In genomic region chr19:1584500-1585242, GRCh38 we compare ENCODE assay signal across 15 cellular contexts. TPM values are rescaled to one million over a fixed set of nuclear protein-coding genes. Genes with fewer than 3 reads are reported as not detected.
A peak's percentile ranks its signal among the peaks of the same experiment; 100 is the strongest.
DNase-seq lines count a peak whose midpoint lies in the region; ATAC-seq and TF ChIP-seq lines count a peak whose summit lies in the region.
"Had no signal": no experiment of that assay in that cellular context is flagged by ENCODE, and none has a peak within 500 bp of the region (broad histone marks: within the 10 kb centered on the region; RNA-seq: fewer than 3 reads in every experiment).

No MANE protein-coding gene starts in this region.

- no peak overlapping the region for H2AFZ ChIP-seq in neuronal stem cell (ENCODE audit: low read length)

- H3K27ac ChIP-seq in RWPE1 (peak overlapping the region; percentile 27; the same call in 1 of the 2 replicates), neuronal stem cell (replicated peaks; ENCODE audit: low read length) (no peak overlapping the region)

- no peak for TF ChIP-seq CTCF in RWPE1 (conservative IDR thresholded peaks at IDR 0.05; ENCODE audit: low read depth)

- CTCF ChIA-PET in RWPE1 (lab: Yijun Ruan, JAX) = no interaction called here

- no peak overlapping the region for H3K27ac Mint-ChIP-seq in activated naive CD8-positive, alpha-beta T cell treated with anti-CD3 and anti-CD28 coated beads, Interleukin-2, amount 50 U/mL, for 24 hours
- no peak overlapping the region for H3K27ac Mint-ChIP-seq in activated naive CD8-positive, alpha-beta T cell treated with anti-CD3 and anti-CD28 coated beads for 36 hours
- H3K27ac Mint-ChIP-seq: CD4-positive, alpha-beta T cell; HFFc6 had no signal

- no peak overlapping the region for H3K4ac ChIP-seq in neuronal stem cell (ENCODE audit: low read length)

- no peaks in the 10 kb centered on the region for H3K27me3 ChIP-seq in neuronal stem cell (ENCODE audit: control insufficient read depth in 3 of 3, insufficient read depth in 3 of 3, low read depth in 1 of 3, low read length in 3 of 3)
- H3K27me3 ChIP-seq: BE2C had no signal

- H4K91ac ChIP-seq in neuronal stem cell (ENCODE audit: low read depth, low read length, poor library complexity) = no peak overlapping the region

- H3K9me3 Mint-ChIP-seq in activated naive CD8-positive, alpha-beta T cell treated with anti-CD3 and anti-CD28 coated beads, Interleukin-2, amount 50 U/mL, for 24 hours = no peaks in the 10 kb centered on the region
- H3K9me3 Mint-ChIP-seq in activated naive CD8-positive, alpha-beta T cell treated with anti-CD3 and anti-CD28 coated beads for 36 hours = no peaks in the 10 kb centered on the region
- H3K9me3 Mint-ChIP-seq: CD4-positive, alpha-beta T cell; HFFc6 had no signal

- no peak overlapping the region for H3K14ac ChIP-seq in neuronal stem cell (ENCODE audit: low read length)

- H3K36me3 Mint-ChIP-seq in activated naive CD8-positive, alpha-beta T cell treated with anti-CD3 and anti-CD28 coated beads, Interleukin-2, amount 50 U/mL, for 24 hours (ENCODE audit: low read depth) = peaks cover 31% of the 10 kb centered on the region
- H3K36me3 Mint-ChIP-seq in activated naive CD8-positive, alpha-beta T cell treated with anti-CD3 and anti-CD28 coated beads for 36 hours = peaks cover 6% of the 10 kb centered on the region

- DNase-seq in activated naive CD8-positive, alpha-beta T cell treated with anti-CD3 and anti-CD28 coated beads, Interleukin-2, amount 50 U/mL, for 24 hours = no peak
- DNase-seq in activated naive CD8-positive, alpha-beta T cell treated with anti-CD3 and anti-CD28 coated beads for 36 hours = no peak
- DNase-seq in D341Med (ENCODE audit: low spot score) (peak; percentile 36), RWPE1 (ENCODE audit: low spot score) (no peak), neuronal stem cell (ENCODE audit: low spot score) (no peak), 8988T (no peak), putamen (ENCODE audit: low spot score) (no peak)
- DNase-seq: BE2C; Caco-2; CD4-positive, alpha-beta T cell; HFFc6; NCI-H1092; NCI-H2081 had no signal

- no peak overlapping the region for H2AK5ac ChIP-seq in neuronal stem cell (ENCODE audit: low read depth, low read length)

- H3K4me1 ChIP-seq in neuronal stem cell (ENCODE audit: control insufficient read depth in 2 of 2, insufficient read depth in 1 of 2, low read depth in 1 of 2, low read length in 2 of 2) = no peaks in the 10 kb centered on the region
- H3K4me1 ChIP-seq: BE2C, Caco-2 had no signal

- H3K23ac ChIP-seq in neuronal stem cell (ENCODE audit: low read depth, low read length, poor library complexity) = peak overlapping the region; percentile 98

- H2BK15ac ChIP-seq in neuronal stem cell (ENCODE audit: low read length) = no peak overlapping the region

- peak overlapping the region; percentile 43 for H4K8ac ChIP-seq in neuronal stem cell (ENCODE audit: low read depth, low read length)

- POLR2A ChIA-PET in RWPE1 (lab: Yijun Ruan, JAX; ENCODE audit: low non-redundant PET) = no interaction called here

- peaks cover 41 to 92% of the 10 kb centered on the region in 2 donors for H3K36me3 ChIP-seq in neuronal stem cell (replicated peaks in 1 of 2; ENCODE audit: control insufficient read depth in 2 of 2, insufficient read depth in 2 of 2, low read length in 2 of 2)

- WGBS in neuronal stem cell (ENCODE audit: extremely low coverage in 2 of 2, insufficient read length in 2 of 2, insufficient replicate concordance in 1 of 2), 2 donors = no CpG with 5 or more reads among the region's 87 CpGs

- H3K27me3 Mint-ChIP-seq in activated naive CD8-positive, alpha-beta T cell treated with anti-CD3 and anti-CD28 coated beads, Interleukin-2, amount 50 U/mL, for 24 hours = no peaks in the 10 kb centered on the region
- no peaks in the 10 kb centered on the region for H3K27me3 Mint-ChIP-seq in activated naive CD8-positive, alpha-beta T cell treated with anti-CD3 and anti-CD28 coated beads for 36 hours
- H3K27me3 Mint-ChIP-seq: CD4-positive, alpha-beta T cell had no signal

- no peak overlapping the region for H3K4me3 Mint-ChIP-seq in activated naive CD8-positive, alpha-beta T cell treated with anti-CD3 and anti-CD28 coated beads, Interleukin-2, amount 50 U/mL, for 24 hours
- H3K4me3 Mint-ChIP-seq in activated naive CD8-positive, alpha-beta T cell treated with anti-CD3 and anti-CD28 coated beads for 36 hours = no peak overlapping the region
- H3K4me3 Mint-ChIP-seq: CD4-positive, alpha-beta T cell; HFFc6 had no signal

- H3K9me3 ChIP-seq in neuronal stem cell (replicated peaks in 1 of 2; ENCODE audit: control insufficient read depth in 2 of 2, insufficient read depth in 1 of 2, low read depth in 1 of 2, low read length in 2 of 2) = peaks cover 4 to 5% of the 10 kb centered on the region in 2 donors
- H3K9me3 ChIP-seq: BE2C, Caco-2 had no signal

- H2BK5ac ChIP-seq in neuronal stem cell (ENCODE audit: low read length) = peak overlapping the region; percentile 53

- peak overlapping the region; percentile 70 for H3K9ac ChIP-seq in neuronal stem cell (ENCODE audit: low read depth, low read length, poor library complexity)

- H3K18ac ChIP-seq in neuronal stem cell (ENCODE audit: low read length) = peak overlapping the region; percentile 17

- no peak overlapping the region for H2BK120ac ChIP-seq in neuronal stem cell (ENCODE audit: low read depth, low read length)

- H3K4me3 ChIP-seq in neuronal stem cell (ENCODE audit: low read length in 2 of 2) = peak overlapping the region in 1 of 2 donors; percentile 70

- H3K4me1 Mint-ChIP-seq in activated naive CD8-positive, alpha-beta T cell treated with anti-CD3 and anti-CD28 coated beads, Interleukin-2, amount 50 U/mL, for 24 hours = peaks cover 7% of the 10 kb centered on the region
- peaks cover 6% of the 10 kb centered on the region for H3K4me1 Mint-ChIP-seq in activated naive CD8-positive, alpha-beta T cell treated with anti-CD3 and anti-CD28 coated beads for 36 hours

- H3K4me2 ChIP-seq in neuronal stem cell (ENCODE audit: insufficient read depth, low read length, poor library complexity, severe bottlenecking) = no peak overlapping the region

- peaks cover 32% of the 10 kb centered on the region for H3K79me1 ChIP-seq in neuronal stem cell (ENCODE audit: low read depth, low read length)

- ATAC-seq in activated naive CD8-positive, alpha-beta T cell treated with anti-CD3 and anti-CD28 coated beads, Interleukin-2, amount 50 U/mL, for 24 hours = peak; percentile 12
- no peak for ATAC-seq in GM21381 (IDR thresholded peaks at IDR 0.05; ENCODE audit: unreplicated experiment)
- ATAC-seq: Panc1 had no signal

- no peak overlapping the region for H2BK12ac ChIP-seq in neuronal stem cell (ENCODE audit: low read length)

RNA-seq across cellular contexts. Expression of gene MBD3, which starts 8.0 kb away (rescaled TPM):
- 100 to 1,000 TPM; 111 to 117 TPM for total RNA-seq in activated naive CD8-positive, alpha-beta T cell treated with anti-CD3 and anti-CD28 coated beads for 36 hours
- 68.0 TPM for polyA plus RNA-seq in neuronal stem cell (2013, experiment 1 of 2)
- 64.2 TPM for polyA plus RNA-seq in neuronal stem cell (2013, experiment 2 of 2)

RNA-seq across cellular contexts. Expression of gene MEX3D, which starts 16.5 kb away (rescaled TPM):
- total RNA-seq in activated naive CD8-positive, alpha-beta T cell treated with anti-CD3 and anti-CD28 coated beads for 36 hours = 1 to 10 TPM; 6.1 to 6.5 TPM
- 59.8 TPM for polyA plus RNA-seq in neuronal stem cell (2013, experiment 1 of 2)
- 59.0 TPM for polyA plus RNA-seq in neuronal stem cell (2013, experiment 2 of 2)

RNA-seq across cellular contexts. Expression of gene UQCR11, which starts 20.6 kb away (rescaled TPM):
- 100 to 1,000 TPM; 229 to 244 TPM for total RNA-seq in activated naive CD8-positive, alpha-beta T cell treated with anti-CD3 and anti-CD28 coated beads for 36 hours
- polyA plus RNA-seq in neuronal stem cell (2013, experiment 1 of 2) = 160 TPM
- 160 TPM for polyA plus RNA-seq in neuronal stem cell (2013, experiment 2 of 2)
